ENCODE assay signal across 25 cellular contexts in the genomic region with DNA sequence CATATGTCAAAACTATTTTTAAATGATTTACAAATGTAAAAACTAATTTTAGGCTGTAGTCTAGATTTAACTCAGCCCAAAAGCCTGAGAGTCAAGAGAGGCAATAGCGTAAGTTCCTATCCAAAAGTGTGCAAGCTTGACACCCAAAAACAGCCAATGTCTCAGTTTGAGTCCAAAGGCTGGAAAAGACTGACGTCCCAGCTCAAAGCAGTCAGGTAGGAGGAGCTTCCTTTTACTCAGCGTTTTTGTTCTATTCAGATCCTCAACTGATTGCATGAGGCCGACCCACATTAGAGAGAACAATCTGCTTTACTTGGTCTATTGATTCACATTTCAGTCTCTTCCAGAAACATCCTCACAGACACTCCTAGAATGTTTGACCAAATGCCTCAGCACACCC.
"Had no signal": no experiment of that assay in that cellular context is flagged by ENCODE, and none has a peak within 500 bp of the region (broad histone marks: within the 10 kb centered on the region; RNA-seq: fewer than 3 reads in every experiment).

No MANE protein-coding gene starts in this region.

- H3K36me3 ChIP-seq: brain microvascular endothelial cell, cardiac muscle cell had no signal

- DNase-seq: activated CD4-positive, alpha-beta memory T cell treated with anti-CD3 and anti-CD28 coated beads for 36 hours; activated CD4-positive, alpha-beta T cell treated with anti-CD3 and anti-CD28 coated beads for 48 hours; activated CD4-positive, CD25-positive, alpha-beta regulatory T cell treated with anti-CD3 and anti-CD28 coated beads, Interleukin-2, amount 50 U/mL, for 72 hours; activated CD8-positive, alpha-beta memory T cell treated with anti-CD3 and anti-CD28 coated beads for 24 hours; activated gamma-delta T cell; activated naive CD4-positive, alpha-beta T cell treated with anti-CD3 and anti-CD28 coated beads for 36 hours; activated T-cell treated with anti-CD3 and anti-CD28 coated beads, Interleukin-2, amount 50 U/mL, for 4 hours; brain microvascular endothelial cell; NCI-H1092; NCI-H1417; NCI-H1930; NCI-H2107; NCI-H2171 treated with DMSO at 0.1 percent for 48 hours; NCI-H226; NCI-H526; NCI-H774; NK-92 treated with Interleukin-12 subunit alpha and Interleukin-12 subunit beta, amount 100 ng/mL, for 24 hours; SHP77 treated with DMSO at 0.1 percent for 48 hours; T-helper 17 cell; T-helper 9 cell had no signal

- H3K27ac ChIP-seq: brain microvascular endothelial cell, cardiac muscle cell, KMS-11 had no signal

- H3K9ac ChIP-seq: KMS-11 had no signal

- H3K4me3 ChIP-seq: cardiac muscle cell had no signal

- FAIRE-seq: RCC 7860 had no signal

- H3K4me2 ChIP-seq: KMS-11 had no signal

- ATAC-seq: activated T-cell treated with anti-CD3 and anti-CD28 coated beads, Interleukin-2, amount 50 U/mL, for 4 hours; activated T-helper 17 cell treated with anti-CD3 and anti-CD28 coated beads, Interleukin-2, amount 50 U/mL, for 72 hours; T-helper 17 cell; WTC11 had no signal

- H3K27me3 ChIP-seq: brain microvascular endothelial cell, cardiac muscle cell had no signal
